9 cellular contexts compared by ENCODE assay signal in the genomic region with DNA sequence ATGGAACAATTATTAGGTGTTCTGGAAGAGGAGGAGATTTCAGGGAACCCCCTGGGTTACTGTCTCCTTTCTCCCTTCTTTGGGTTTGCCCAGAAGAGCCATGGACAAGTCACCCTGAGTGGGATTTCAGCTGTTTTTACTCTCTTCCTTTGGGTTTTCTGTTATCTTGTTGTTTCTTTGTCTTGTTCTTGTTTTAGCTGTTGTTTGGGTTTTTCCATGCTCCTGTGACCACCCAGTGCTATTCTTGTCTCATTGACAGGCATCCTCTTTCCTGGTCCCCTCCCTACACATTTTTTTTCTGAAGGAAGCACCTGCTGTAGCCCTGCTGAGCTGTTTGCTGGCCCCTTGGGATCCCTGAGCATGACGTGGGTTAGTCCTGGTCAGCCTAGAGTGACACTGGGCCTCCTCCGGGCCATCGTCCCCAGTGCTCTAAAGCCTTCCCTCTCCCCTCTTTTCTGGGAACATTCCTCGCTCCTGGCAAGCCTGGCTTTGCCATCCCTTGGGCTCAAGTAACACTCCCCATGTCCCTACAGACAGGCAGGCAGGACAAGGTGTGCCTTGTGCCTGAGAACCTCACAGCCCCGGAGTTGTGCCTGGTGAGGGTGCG. TPM values are rescaled to one million over a fixed set of nuclear protein-coding genes. Genes with fewer than 3 reads are reported as not detected.
DNase-seq lines count a peak whose midpoint lies in the region; ATAC-seq and TF ChIP-seq lines count a peak whose summit lies in the region.
"Had no signal": no experiment of that assay in that cellular context is flagged by ENCODE, and none has a peak within 500 bp of the region (broad histone marks: within the 10 kb centered on the region; RNA-seq: fewer than 3 reads in every experiment).

No MANE protein-coding gene starts in this region.

- DNase-seq in pulmonary artery endothelial cell (ENCODE audit: low read depth, low spot score) (peak; percentile 17), GM23338 (ENCODE audit: low spot score) (no peak), nephron progenitor cell (no peak), hypothalamus (lab: John Stamatoyannopoulos, UW) (no peak)
- DNase-seq: H7 had no signal

- H3K27ac Mint-ChIP-seq in activated T-helper 17 cell treated with anti-CD3 and anti-CD28 coated beads, Interleukin-2, amount 50 U/mL, for 72 hours = peak overlapping the region; percentile 81
- no peak overlapping the region for H3K27ac Mint-ChIP-seq in GM23338
- no peak overlapping the region for H3K27ac Mint-ChIP-seq in nephron progenitor cell

- H3F3A ChIP-seq in GM23338 (replicated peaks; ENCODE audit: low read depth) = no peaks in the 10 kb centered on the region

- H3K27me3 Mint-ChIP-seq in activated T-helper 17 cell treated with anti-CD3 and anti-CD28 coated beads, Interleukin-2, amount 50 U/mL, for 72 hours = no peaks in the 10 kb centered on the region
- H3K27me3 Mint-ChIP-seq in GM23338 (ENCODE audit: insufficient read depth, low read depth, poor library complexity) (peaks cover 14% of the 10 kb centered on the region), nephron progenitor cell (ENCODE audit: low read depth, poor library complexity) (peaks cover 28% of the 10 kb centered on the region)
- H3K27me3 Mint-ChIP-seq: brain had no signal

- 0 out of 2 replicates have a peak, but pooled peaks cover 3% of the 10 kb centered on the region for H3K27me3 ChIP-seq in GM23338 (ENCODE audit: insufficient read depth)

- H3K4me1 ChIP-seq in GM23338 (ENCODE audit: insufficient read depth) = no peaks in the 10 kb centered on the region

- H3K9me3 Mint-ChIP-seq in activated T-helper 17 cell treated with anti-CD3 and anti-CD28 coated beads, Interleukin-2, amount 50 U/mL, for 72 hours = no peaks in the 10 kb centered on the region
- H3K9me3 Mint-ChIP-seq in GM23338 = peaks cover 5% of the 10 kb centered on the region; the same call in 2 of the 3 replicates
- peaks cover 22% of the 10 kb centered on the region for H3K9me3 Mint-ChIP-seq in nephron progenitor cell

- ATAC-seq in GM19395 (IDR thresholded peaks at IDR 0.05; ENCODE audit: unreplicated experiment) (peak; percentile 54), HG02884 (IDR thresholded peaks at IDR 0.05; ENCODE audit: unreplicated experiment) (peak; percentile 51), GM23338 (no peak)
- ATAC-seq in activated T-helper 17 cell treated with anti-CD3 and anti-CD28 coated beads, Interleukin-2, amount 50 U/mL, for 72 hours (replicated peaks) = peak; percentile 21

- H2AFZ ChIP-seq in GM23338 = no peak overlapping the region

- no peak overlapping the region for H3K4me3 ChIP-seq in GM23338

- no peaks in the 10 kb centered on the region for H3K36me3 ChIP-seq in GM23338 (ENCODE audit: insufficient read depth)

- H3K27ac ChIP-seq in GM23338 (ENCODE audit: low read depth) = no peak overlapping the region

- H3K4me3 Mint-ChIP-seq in activated T-helper 17 cell treated with anti-CD3 and anti-CD28 coated beads, Interleukin-2, amount 50 U/mL, for 72 hours = peak overlapping the region; percentile 51
- H3K4me3 Mint-ChIP-seq in GM23338 (no peak overlapping the region), nephron progenitor cell (no peak overlapping the region)
- H3K4me3 Mint-ChIP-seq: brain had no signal

- no peaks in the 10 kb centered on the region for H4K20me1 ChIP-seq in GM23338 (replicated peaks; ENCODE audit: insufficient read depth)

- peaks cover 1% of the 10 kb centered on the region for H3K36me3 Mint-ChIP-seq in activated T-helper 17 cell treated with anti-CD3 and anti-CD28 coated beads, Interleukin-2, amount 50 U/mL, for 72 hours (ENCODE audit: low read depth)
- H3K36me3 Mint-ChIP-seq in GM23338 (ENCODE audit: low read depth) (peaks cover 3% of the 10 kb centered on the region; the same call in 2 of the 3 replicates), nephron progenitor cell (ENCODE audit: low read depth) (peaks cover 13% of the 10 kb centered on the region)

- peaks cover 18% of the 10 kb centered on the region for H3K4me1 Mint-ChIP-seq in activated T-helper 17 cell treated with anti-CD3 and anti-CD28 coated beads, Interleukin-2, amount 50 U/mL, for 72 hours
- H3K4me1 Mint-ChIP-seq in GM23338 (no peaks in the 10 kb centered on the region; the same call in 2 of the 3 replicates), nephron progenitor cell (peaks cover 42% of the 10 kb centered on the region)

- TF ChIP-seq CTCF in GM23338 (conservative IDR thresholded peaks at IDR 0.05; ENCODE audit: low read depth in 2 of 2) = no peak
- TF ChIP-seq CTCF in nephron progenitor cell (IDR thresholded peaks at IDR 0.05) = no peak

- no peaks in the 10 kb centered on the region for H3K79me2 ChIP-seq in GM23338 (replicated peaks; ENCODE audit: insufficient read depth)

- H3K4me2 ChIP-seq in GM23338 = no peak overlapping the region

- H3K9me2 ChIP-seq in GM23338 (ENCODE audit: insufficient read depth) = peaks cover 3% of the 10 kb centered on the region; the same call in 1 of the 2 replicates

TF ChIP-seq in GM23338, 12 proteins besides CTCF, POLR2A, EP300 and RAD21:
- no peak for TF ChIP-seq NANOG (IDR thresholded peaks at IDR 0.05; ENCODE audit: borderline replicate concordance)
- no peak for TF ChIP-seq ZNF331 (CRISPR knock-in tag; IDR thresholded peaks at IDR 0.05; ENCODE audit: low read depth)
- TF ChIP-seq ZNF114 (CRISPR knock-in tag; IDR thresholded peaks at IDR 0.05) = no peak

RNA-seq across cellular contexts. Expression of a gene that starts 3.5 kb away (rescaled TPM):
- under 1 TPM; 0.11 to 0.32 TPM for total RNA-seq in activated T-helper 17 cell treated with anti-CD3 and anti-CD28 coated beads, Interleukin-2, amount 50 U/mL, for 72 hours
- under 0.01 TPM in 1 of 2 replicates, not detected in the other for total RNA-seq in pulmonary artery endothelial cell
- not detected in 2 replicates for total RNA-seq in GM23338 (2014; rRNA removed; shearing (Covaris generic))
- 0.08 TPM in 1 of 2 replicates, not detected in the other for polyA plus RNA-seq in GM23338 (2016; fragmentation: Nextera tagmentation; extraction: Ambion mirVana)
- total RNA-seq: H7 had no signal
